Comparison of ENCODE assay signal across 14 cellular contexts in genomic region chr5:80964491-80964890, GRCh38. TPM values are rescaled to one million over a fixed set of nuclear protein-coding genes. Genes with fewer than 3 reads are reported as not detected.
DNase-seq lines count a peak whose midpoint lies in the region; ATAC-seq, FAIRE-seq and TF ChIP-seq lines count a peak whose summit lies in the region.
"Had no signal": no experiment of that assay in that cellular context is flagged by ENCODE, and none has a peak within 500 bp of the region (broad histone marks: within the 10 kb centered on the region; RNA-seq: fewer than 3 reads in every experiment).

No MANE protein-coding gene starts in this region.

- POLR2A ChIA-PET in A549 (lab: Yijun Ruan, JAX) = no interaction called here
- POLR2A ChIA-PET in CD8-positive, alpha-beta memory T cell (lab: Charles Lee) = no interaction called here

- WGBS in A549 (ENCODE audit: missing lambda C conversion rate) = 7% methylated on average over 3 of the region's 3 CpGs

- H3K4me3 ChIP-seq in A549 (no peak overlapping the region), WI38 (ENCODE audit: low read depth, low read length) (peak overlapping the region; percentile 81), fibroblast of lung (replicated peaks in 1 of 4; ENCODE audit: control extremely low read depth in 1 of 4, insufficient read depth in 1 of 4, low read depth in 3 of 4, low read length in 4 of 4) (peak overlapping the region in 3 of 4 experiments; percentile 1 to 29 (median 11))
- H3K4me3 ChIP-seq in CD8-positive, alpha-beta memory T cell (ENCODE audit: low read length) = no peak overlapping the region

- H3K4me1 ChIP-seq in A549 (peaks cover 47% of the 10 kb centered on the region), fibroblast of lung (ENCODE audit: control insufficient read depth, extremely low read depth, insufficient read depth, low read length) (peaks cover 23% of the 10 kb centered on the region)
- peaks cover 34% of the 10 kb centered on the region for H3K4me1 ChIP-seq in CD8-positive, alpha-beta memory T cell (ENCODE audit: insufficient read depth, low read length)

- H3K79me2 ChIP-seq in fibroblast of lung (ENCODE audit: control insufficient read depth, insufficient read depth, low read length) = peaks cover 33% of the 10 kb centered on the region

- peak overlapping the region; percentile 62 for H3K4me2 ChIP-seq in A549
- peak overlapping the region; percentile 79 for H3K4me2 ChIP-seq in fibroblast of lung (ENCODE audit: extremely low read depth, insufficient read depth, low read length)

- no peak overlapping the region for H3K9ac ChIP-seq in fibroblast of lung (ENCODE audit: insufficient read depth, low read length)

- H4K20me1 ChIP-seq in fibroblast of lung (ENCODE audit: control insufficient read depth, extremely low read depth, insufficient read depth, low read length) = no peaks in the 10 kb centered on the region

- TF ChIP-seq CTCF in A549 (IDR thresholded peaks at IDR 0.05) (no peak), WI38 (IDR thresholded peaks at IDR 0.05; ENCODE audit: low read depth, low read length) (no peak), fibroblast of lung (conservative IDR thresholded peaks at IDR 0.05 in 1 of 2, IDR thresholded peaks at IDR 0.05 in 1 of 2; ENCODE audit: low read depth in 1 of 2, low read length in 2 of 2) (no peak)

- no peak for FAIRE-seq in A549 (lab: Jason Lieb, UNC)

- CTCF ChIA-PET in A549 (lab: Yijun Ruan, JAX) = no interaction called here
- CTCF ChIA-PET in CD8-positive, alpha-beta memory T cell (lab: Charles Lee) = no interaction called here

- H3K4me3 Mint-ChIP-seq in CD8-positive, alpha-beta memory T cell = peak overlapping the region; percentile 14 to 52 (median 42)
- H3K4me3 Mint-ChIP-seq: memory B cell; stimulated activated naive B cell treated with anti-CD40 and anti-IgM and Interleukin-4, amounts not matched to agents 10 μg/mL and 1 μg/mL and 100 μg/mL, for 72 hours had no signal

- no peaks in the 10 kb centered on the region for H3K36me3 ChIP-seq in CD8-positive, alpha-beta memory T cell (ENCODE audit: insufficient read depth, low read length)
- H3K36me3 ChIP-seq in fibroblast of lung (ENCODE audit: control insufficient read depth, insufficient read depth, low read length) = no peaks in the 10 kb centered on the region

- peak overlapping the region in 4 of 8 donors; percentile 11 to 75 (median 38) for H3K27ac Mint-ChIP-seq in CD8-positive, alpha-beta memory T cell
- H3K27ac Mint-ChIP-seq: memory B cell; stimulated activated naive B cell treated with anti-CD40 and anti-IgM and Interleukin-4, amounts not matched to agents 10 μg/mL and 1 μg/mL and 100 μg/mL, for 72 hours had no signal

- TF ChIP-seq RAD21 in A549 (conservative IDR thresholded peaks at IDR 0.05 in 1 of 2, IDR thresholded peaks at IDR 0.05 in 1 of 2) = no peak

- peaks cover 0 to 9% (median 0%) of the 10 kb centered on the region in 3 donors for H3K36me3 Mint-ChIP-seq in CD8-positive, alpha-beta memory T cell

- H2AFZ ChIP-seq in fibroblast of lung (ENCODE audit: low read length) = no peak overlapping the region

- no peak for TF ChIP-seq EP300 in A549 (IDR thresholded peaks at IDR 0.05)

- H3K9me3 ChIP-seq in A549 = no peaks in the 10 kb centered on the region
- H3K9me3 ChIP-seq in CD8-positive, alpha-beta memory T cell (ENCODE audit: low read length) = no peaks in the 10 kb centered on the region
- no peaks in the 10 kb centered on the region for H3K9me3 ChIP-seq in fibroblast of lung (ENCODE audit: control insufficient read depth, insufficient read depth, low read depth, low read length)

- H3K9me3 Mint-ChIP-seq in CD8-positive, alpha-beta memory T cell = no peaks in the 10 kb centered on the region
- H3K9me3 Mint-ChIP-seq: stimulated activated naive B cell treated with anti-CD40 and anti-IgM and Interleukin-4, amounts not matched to agents 10 μg/mL and 1 μg/mL and 100 μg/mL, for 72 hours had no signal

- H3K27me3 ChIP-seq in CD8-positive, alpha-beta memory T cell (ENCODE audit: insufficient read depth, low read length, poor library complexity, severe bottlenecking) = no peaks in the 10 kb centered on the region
- H3K27me3 ChIP-seq in fibroblast of lung (ENCODE audit: control insufficient read depth, insufficient read depth, low read length) = no peaks in the 10 kb centered on the region

- intact Hi-C loops in posterior cingulate gyrus (cut with DNase I) = loop anchor here (10.0 kb wide), 3 partner anchors 120 to 230 kb away; no protein-coding TSS in a partner anchor

- no peak for ATAC-seq in A549
- ATAC-seq in HG03108 (IDR thresholded peaks at IDR 0.05; ENCODE audit: unreplicated experiment) = no peak
- ATAC-seq: stimulated activated naive B cell treated with anti-CD40 and anti-IgM and Interleukin-4, amounts not matched to agents 10 μg/mL and 1 μg/mL and 100 μg/mL, for 72 hours had no signal

- peaks cover 45 to 73% (median 71%) of the 10 kb centered on the region in 3 donors for H3K4me1 Mint-ChIP-seq in CD8-positive, alpha-beta memory T cell

- H3K27me3 Mint-ChIP-seq in CD8-positive, alpha-beta memory T cell = peaks cover under 1 to 3% of the 10 kb centered on the region in 2 donors

- no peak for TF ChIP-seq POLR2A in A549 (IDR thresholded peaks at IDR 0.05; ENCODE audit: low read length)

- DNase-seq in A549 (ENCODE audit: low read depth in 1 of 2, low spot score in 1 of 2) (no peak), fibroblast of lung (ENCODE audit: low read depth in 2 of 2) (peak; percentile 31 to 67), DMS 273 treated with DMSO at 0.1 percent for 48 hours (lab: John Stamatoyannopoulos, UW) (no peak), NCI-H1105 (lab: John Stamatoyannopoulos, UW) (no peak), posterior cingulate gyrus (no peak)
- no peak for DNase-seq in CD8-positive, alpha-beta memory T cell
- DNase-seq: MM.1S; stimulated activated CD4-positive, alpha-beta T cell treated with anti-CD3 and anti-CD28 coated beads, Interleukin-2, amount 100 ng/mL, for 48 hours; stimulated activated naive B cell treated with anti-CD40 and anti-IgM and Interleukin-4, amounts not matched to agents 10 μg/mL and 1 μg/mL and 100 μg/mL, for 72 hours; T1000 had no signal

- H3K27ac ChIP-seq in A549 = peak overlapping the region in 1 of 2 experiments; percentile 66; a peak in 4 of 6 replicates
- no peak overlapping the region for H3K27ac ChIP-seq in CD8-positive, alpha-beta memory T cell (ENCODE audit: low read depth, low read length)
- H3K27ac ChIP-seq in fibroblast of lung (ENCODE audit: insufficient read depth, low read length) = peak overlapping the region; percentile 44
- H3K27ac ChIP-seq: C4-2B had no signal

TF ChIP-seq in A549, 52 proteins besides CTCF, POLR2A, EP300 and RAD21:
- TF ChIP-seq HOXB13 (CRISPR knock-in tag; IDR thresholded peaks at IDR 0.05; ENCODE audit: low read depth) (no peak), FOSB (CRISPR knock-in tag; IDR thresholded peaks at IDR 0.05) (no peak), ELK1 (IDR thresholded peaks at IDR 0.05; ENCODE audit: low read depth, low read length) (no peak), TP53 (CRISPR knock-in tag; IDR thresholded peaks at IDR 0.05) (no peak), POLR2AphosphoS2 (conservative IDR thresholded peaks at IDR 0.05; ENCODE audit: low read length) (no peak), JUNB (IDR thresholded peaks at IDR 0.05) (no peak), HES2 (IDR thresholded peaks at IDR 0.05) (no peak), FOSL2 (IDR thresholded peaks at IDR 0.05) (no peak), FOSL2 (CRISPR knock-in tag; IDR thresholded peaks at IDR 0.05) (no peak), RARB (CRISPR knock-in tag; IDR thresholded peaks at IDR 0.05) (no peak), SMC3 (IDR thresholded peaks at IDR 0.05) (no peak), NR3C1 (IDR thresholded peaks at IDR 0.05) (no peak), GATA3 (IDR thresholded peaks at IDR 0.05; ENCODE audit: borderline replicate concordance) (no peak), EHF (CRISPR knock-in tag; IDR thresholded peaks at IDR 0.05) (no peak), CBX8 (IDR thresholded peaks at IDR 0.05) (no peak)

RNA-seq across cellular contexts. Expression of gene RASGRF2, which starts 4.3 kb away (rescaled TPM):
- polyA plus RNA-seq in A549 (2011; rRNA removed) = 2.1 TPM in 2 replicates
- 0.27 and 0.29 TPM in 2 replicates for polyA plus RNA-seq in A549 (2012; cell fraction: cytosol; rRNA removed)
- polyA plus RNA-seq in A549 (2012; cell fraction: nucleus; rRNA removed) = 0.35 and 0.42 TPM in 2 replicates
- 1.4 to 2.2 TPM (median 1.8 TPM) in 3 replicates for polyA plus RNA-seq in A549 (2017; fragmentation: RNase III; extraction: RNeasy Plus Mini Kit Qiagen cat#74134 plus additional on column Dnase treatment)
- 2.9 and 3.1 TPM in 2 replicates for polyA minus RNA-seq in A549 (2011; rRNA and poly(A)+ RNA removed)
- total RNA-seq in CD8-positive, alpha-beta memory T cell = 10 to 100 TPM; 11.1 to 13.5 TPM
- 13.4 TPM for polyA plus RNA-seq in CD8-positive, alpha-beta memory T cell
- 12.1 and 19.5 TPM in 2 replicates for total RNA-seq in fibroblast of lung
- polyA plus RNA-seq in fibroblast of lung = 3.5 and 17.1 TPM in 2 replicates
- polyA plus RNA-seq in fibroblast of lung (2012) = 2.3 and 10.4 TPM in 2 replicates
- polyA minus RNA-seq in fibroblast of lung (ENCODE audit: low replicate concordance) = 2.6 and 17.9 TPM in 2 replicates

Comparison
In these comparisons a context has a peak if more than half of its experiments do, and no peak if none do; other contexts are left out.
1. DNase-seq: peak in fibroblast of lung (2 of 2); none in A549 (0 of 2), CD8-positive, alpha-beta memory T cell (0 of 5), DMS 273 treated with DMSO at 0.1 percent for 48 hours (single experiment), NCI-H1105 (single experiment) and posterior cingulate gyrus (0 of 10).
2. H3K4me3 ChIP-seq: peak in WI38 (single experiment) and fibroblast of lung (3 of 4); none in A549 (single experiment) and CD8-positive, alpha-beta memory T cell (single experiment).